28 cellular contexts compared by ENCODE assay signal in the genomic region with DNA sequence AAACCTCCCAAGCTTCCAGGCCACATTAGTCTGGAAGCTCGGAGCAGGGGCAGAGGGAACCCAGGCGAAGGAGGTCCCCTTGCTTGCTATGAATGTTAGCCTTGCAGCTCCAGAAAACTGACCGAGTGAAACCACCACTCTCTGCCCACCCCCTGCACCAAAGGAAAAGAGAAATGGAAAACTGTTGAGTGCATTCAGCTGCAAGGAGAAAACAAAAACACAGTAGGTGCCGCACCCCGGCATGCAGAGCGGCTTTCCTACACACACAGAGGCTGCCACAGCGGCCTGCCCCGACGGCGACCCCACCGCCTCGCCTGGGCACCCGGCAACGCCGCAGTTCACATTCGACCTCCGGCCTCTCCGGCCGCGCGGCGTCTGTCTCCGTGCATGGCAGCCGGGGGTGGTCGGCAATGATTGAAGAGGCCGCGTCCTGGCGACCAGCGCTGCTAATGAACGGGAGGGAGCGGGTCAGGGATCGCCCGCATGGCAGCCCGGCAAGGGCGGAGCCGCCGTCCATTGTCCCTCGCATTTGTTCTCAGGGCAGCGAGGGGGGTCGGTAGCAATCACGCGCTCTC.
"Had no signal": no experiment of that assay in that cellular context is flagged by ENCODE, and none has a peak within 500 bp of the region (broad histone marks: within the 10 kb centered on the region; RNA-seq: fewer than 3 reads in every experiment).

No MANE protein-coding gene starts in this region.

- H3K36me3 Mint-ChIP-seq: activated CD8-positive, alpha-beta memory T cell treated with anti-CD3 and anti-CD28 coated beads, Interleukin-2, amount 10 ng/mL, durations not matched to agents 7 days and 5 days; activated naive CD8-positive, alpha-beta T cell treated with anti-CD3 and anti-CD28 coated beads for 36 hours; natural killer cell treated with Interleukin-12 subunit alpha and Interleukin-12 subunit beta and Interleukin-15 and Interleukin-18, amount 100 ng/mL, for 72 hours had no signal

- H3K9me3 ChIP-seq: adrenal gland, lower lobe of right lung, suprapubic skin, tibial artery had no signal

- H3K27me3 ChIP-seq: adrenal gland, brain microvascular endothelial cell had no signal

- H3K9me3 Mint-ChIP-seq: activated B cell treated with CpG ODN at 0.5 μM for 24 hours had no signal

- ATAC-seq: activated CD8-positive, alpha-beta memory T cell treated with anti-CD3 and anti-CD28 coated beads, Interleukin-2, amount 10 ng/mL, durations not matched to agents 7 days and 5 days; activated CD8-positive, alpha-beta T cell treated with anti-CD3 and anti-CD28 coated beads for 36 hours; left lung; lower lobe of right lung; natural killer cell treated with Interleukin-12 subunit alpha and Interleukin-12 subunit beta and Interleukin-15 and Interleukin-18, amount 100 ng/mL, for 72 hours; right cardiac atrium; stimulated activated naive B cell treated with anti-CD40 and anti-IgM and Interleukin-4, amounts not matched to agents 10 μg/mL and 1 μg/mL and 100 μg/mL, for 72 hours had no signal

- H3K4me3 Mint-ChIP-seq: activated B cell treated with CpG ODN at 0.5 μM for 24 hours; activated CD8-positive, alpha-beta memory T cell treated with anti-CD3 and anti-CD28 coated beads, Interleukin-2, amount 10 ng/mL, durations not matched to agents 7 days and 5 days; activated CD8-positive, alpha-beta T cell treated with anti-CD3 and anti-CD28 coated beads for 36 hours; activated naive CD8-positive, alpha-beta T cell treated with anti-CD3 and anti-CD28 coated beads for 36 hours; natural killer cell treated with Interleukin-12 subunit alpha and Interleukin-12 subunit beta and Interleukin-15 and Interleukin-18, amount 100 ng/mL, for 72 hours; stimulated activated naive B cell treated with anti-CD40 and anti-IgM and Interleukin-4, amounts not matched to agents 10 μg/mL and 1 μg/mL and 100 μg/mL, for 72 hours; T-helper 2 cell treated with Interferon-gamma antibody and Interleukin-4, amounts not matched to agents 5 μg/mL and 100 μg/mL, for 36 hours had no signal

- H3K27ac ChIP-seq: adrenal gland, brain microvascular endothelial cell, left lung, lower lobe of right lung, parathyroid adenoma, stomach, suprapubic skin, tibial artery had no signal

- DNase-seq: activated B cell treated with CpG ODN at 0.5 μM for 24 hours; activated CD4-positive, alpha-beta T cell treated with anti-CD3 and anti-CD28 coated beads, Interleukin-2, amount 50 U/mL, for 1 hour; activated CD8-positive, alpha-beta memory T cell treated with anti-CD3 and anti-CD28 coated beads, Interleukin-2, amount 10 ng/mL, durations not matched to agents 7 days and 5 days; activated CD8-positive, alpha-beta T cell treated with anti-CD3 and anti-CD28 coated beads for 36 hours; activated effector memory CD4-positive, alpha-beta T cell treated with Interleukin-2 at 50 U/mL for 16 hours; activated naive CD4-positive, alpha-beta T cell treated with Interleukin-2 at 50 U/mL for 16 hours; activated naive CD8-positive, alpha-beta T cell treated with anti-CD3 and anti-CD28 coated beads for 36 hours; activated T-cell treated with anti-CD3 and anti-CD28 coated beads for 4 hours; adrenal gland; brain microvascular endothelial cell; cortex of kidney; effector CD8-positive, alpha-beta T cell; kidney glomerular epithelial cell; left lung; lower lobe of right lung; mesenchymal stem cell; occipital lobe; right cardiac atrium; stimulated activated CD4-positive, alpha-beta T cell treated with anti-CD3 and anti-CD28 coated beads, Interleukin-15, amount 100 ng/mL, for 24 hours; stimulated activated CD4-positive, alpha-beta T cell treated with anti-CD3 and anti-CD28 coated beads, Interleukin-2, amount 100 ng/mL, for 24 hours; stimulated activated naive B cell treated with anti-CD40 and anti-IgM and Interleukin-4, amounts not matched to agents 10 μg/mL and 1 μg/mL and 100 μg/mL, for 72 hours; stomach; T-helper 1 cell; tibial artery had no signal

- H3K27me3 Mint-ChIP-seq: activated B cell treated with CpG ODN at 0.5 μM for 24 hours; activated CD8-positive, alpha-beta memory T cell treated with anti-CD3 and anti-CD28 coated beads, Interleukin-2, amount 10 ng/mL, durations not matched to agents 7 days and 5 days had no signal

- H3K4me3 ChIP-seq: adrenal gland, left lung, lower lobe of right lung, stomach, suprapubic skin, tibial artery had no signal

- H3K4me1 ChIP-seq: adrenal gland, left lung, lower lobe of right lung, parathyroid adenoma, stomach, suprapubic skin, tibial artery had no signal

- H3K27ac Mint-ChIP-seq: activated B cell treated with CpG ODN at 0.5 μM for 24 hours; activated CD8-positive, alpha-beta memory T cell treated with anti-CD3 and anti-CD28 coated beads, Interleukin-2, amount 10 ng/mL, durations not matched to agents 7 days and 5 days; activated CD8-positive, alpha-beta T cell treated with anti-CD3 and anti-CD28 coated beads for 36 hours; activated naive CD8-positive, alpha-beta T cell treated with anti-CD3 and anti-CD28 coated beads for 36 hours; natural killer cell treated with Interleukin-12 subunit alpha and Interleukin-12 subunit beta and Interleukin-15 and Interleukin-18, amount 100 ng/mL, for 72 hours; stimulated activated naive B cell treated with anti-CD40 and anti-IgM and Interleukin-4, amounts not matched to agents 10 μg/mL and 1 μg/mL and 100 μg/mL, for 72 hours; T-helper 2 cell treated with Interferon-gamma antibody and Interleukin-4, amounts not matched to agents 5 μg/mL and 100 μg/mL, for 36 hours had no signal

- H3K9ac ChIP-seq: parathyroid adenoma had no signal

- H3K4me1 Mint-ChIP-seq: activated B cell treated with CpG ODN at 0.5 μM for 24 hours; activated CD8-positive, alpha-beta memory T cell treated with anti-CD3 and anti-CD28 coated beads, Interleukin-2, amount 10 ng/mL, durations not matched to agents 7 days and 5 days; activated naive CD8-positive, alpha-beta T cell treated with anti-CD3 and anti-CD28 coated beads for 36 hours; stimulated activated naive B cell treated with anti-CD40 and anti-IgM and Interleukin-4, amounts not matched to agents 10 μg/mL and 1 μg/mL and 100 μg/mL, for 72 hours had no signal

- H3K36me3 ChIP-seq: adrenal gland, brain microvascular endothelial cell, left lung, lower lobe of right lung, stomach, suprapubic skin, tibial artery had no signal
